8 cellular contexts compared by ENCODE assay signal in the genomic region with DNA sequence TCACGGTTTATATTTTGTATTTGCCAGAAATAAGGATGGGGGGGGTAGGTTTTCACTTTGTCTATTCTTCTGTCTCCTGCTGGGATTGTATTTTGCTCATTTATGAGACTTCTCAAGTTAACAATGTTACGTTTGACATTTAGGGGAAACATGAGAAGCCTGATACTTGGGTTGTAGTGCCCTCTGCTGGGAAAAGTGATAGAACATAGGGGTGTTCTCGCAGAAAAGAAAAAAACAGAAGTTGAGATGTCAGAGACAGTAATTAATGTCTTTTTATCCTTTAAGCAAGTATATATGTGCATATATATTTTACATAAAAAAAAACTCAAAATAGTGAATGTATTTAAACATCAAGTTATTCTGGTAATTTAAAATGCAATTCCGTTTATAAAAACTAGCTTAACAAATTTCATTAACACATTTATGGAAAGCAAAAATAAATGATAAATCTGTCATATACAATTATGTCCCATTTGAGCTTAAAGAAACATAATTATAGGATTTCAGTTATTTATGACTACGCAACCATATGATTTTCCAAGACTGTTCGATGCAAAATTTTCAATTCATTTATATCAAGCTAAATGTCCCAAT. TPM values are rescaled to one million over a fixed set of nuclear protein-coding genes. Genes with fewer than 3 reads are reported as not detected.
DNase-seq lines count a peak whose midpoint lies in the region; ATAC-seq and TF ChIP-seq lines count a peak whose summit lies in the region.

No MANE protein-coding gene starts in this region.

- CTCF ChIA-PET in MCF 10A (lab: Yijun Ruan, JAX) (interaction anchor here (0.6 to 6.6 kb wide), 36 partner anchors 9 to 687 kb away, joined by 3 to 86 read pairs (median 4); no protein-coding TSS in a partner anchor), Panc1 (lab: Charles Lee) (no interaction called here)

- H3K4me3 ChIP-seq in breast epithelium (no peak overlapping the region), Panc1 (ENCODE audit: low read depth in 2 of 2, low read length in 2 of 2) (no peak overlapping the region), choroid plexus epithelial cell (ENCODE audit: low read depth, low read length) (no peak overlapping the region)

- H3K4me3 Mint-ChIP-seq in MCF 10A (ENCODE audit: unreplicated experiment) (no peak overlapping the region), mesothelial cell of epicardium (no peak overlapping the region)

- H3K9me3 ChIP-seq in breast epithelium (no peaks in the 10 kb centered on the region), Panc1 (ENCODE audit: control insufficient read depth, insufficient read depth, low read depth, low read length) (no peaks in the 10 kb centered on the region)

- H3K27ac Mint-ChIP-seq in MCF 10A (ENCODE audit: low read depth, unreplicated experiment) (no peak overlapping the region), mesothelial cell of epicardium (no peak overlapping the region)

- H3K4me1 ChIP-seq in breast epithelium: no peaks in the 10 kb centered on the region
- H3K4me1 ChIP-seq in Panc1 (ENCODE audit: control insufficient read depth, insufficient read depth, low read length): no peaks in the 10 kb centered on the region

- TF ChIP-seq POLR2A in breast epithelium (IDR thresholded peaks at IDR 0.05): no peak

- ATAC-seq in GM21576 (IDR thresholded peaks at IDR 0.05; ENCODE audit: unreplicated experiment) (peak; percentile 88), Panc1 (0 out of 2 replicates have a peak, but pooled peaks have one; percentile 65)

- BruUV-seq in MCF 10A (replicated peaks; lab: Mats Ljungman, UMichigan) (no TSS peak), Panc1 (replicated peaks; lab: Mats Ljungman, UMichigan) (no TSS peak)

- H3K36me3 Mint-ChIP-seq in MCF 10A (ENCODE audit: insufficient read depth, unreplicated experiment) (peaks cover 6% of the 10 kb centered on the region), mesothelial cell of epicardium (peaks cover 9% of the 10 kb centered on the region)

- H3K36me3 ChIP-seq in breast epithelium (no peaks in the 10 kb centered on the region), Panc1 (ENCODE audit: control insufficient read depth, insufficient read depth, low read length) (no peaks in the 10 kb centered on the region)

- peaks cover 1% of the 10 kb centered on the region for H3K4me1 Mint-ChIP-seq in MCF 10A (ENCODE audit: insufficient read depth, unreplicated experiment)
- H3K4me1 Mint-ChIP-seq in mesothelial cell of epicardium: peaks cover 14% of the 10 kb centered on the region

- peak; percentile 81 for DNase-seq in MCF 10A (ENCODE audit: unreplicated experiment)
- no peak for DNase-seq in breast epithelium (ENCODE audit: low spot score in 2 of 2)
- DNase-seq in Kasumi-1 (lab: John Stamatoyannopoulos, UW): peak; percentile 81 to 89
- peak; percentile 25 for DNase-seq in Panc1 (ENCODE audit: low read depth, low spot score)
- peak; percentile 78 for DNase-seq in choroid plexus epithelial cell (ENCODE audit: low read depth)
- peak in 1 of 2 experiments; percentile 49 for DNase-seq in mesothelial cell of epicardium (ENCODE audit: low spot score in 2 of 2, unreplicated experiment in 2 of 2)
- DNase-seq in effector CD4-positive, alpha-beta T cell: no peak

- no peaks in the 10 kb centered on the region for H3K9me3 Mint-ChIP-seq in MCF 10A (ENCODE audit: unreplicated experiment)
- H3K9me3 Mint-ChIP-seq in mesothelial cell of epicardium: peaks cover 17% of the 10 kb centered on the region

- no peaks in the 10 kb centered on the region for H3K27me3 ChIP-seq in breast epithelium
- H3K27me3 ChIP-seq in Panc1 (ENCODE audit: control insufficient read depth, insufficient read depth, low read length): no peaks in the 10 kb centered on the region

- H3K27me3 Mint-ChIP-seq in MCF 10A (ENCODE audit: insufficient read depth, unreplicated experiment) (no peaks in the 10 kb centered on the region), mesothelial cell of epicardium (ENCODE audit: low read depth) (no peaks in the 10 kb centered on the region)

- H3K27ac ChIP-seq in breast epithelium (no peak overlapping the region), Panc1 (ENCODE audit: low read length) (no peak overlapping the region)

- TF ChIP-seq CTCF in MCF 10A (IDR thresholded peaks at IDR 0.05; ENCODE audit: unreplicated experiment) (peak; percentile 50), breast epithelium (IDR thresholded peaks at IDR 0.05) (peak in 1 of 3 donors; percentile 36), Panc1 (IDR thresholded peaks at IDR 0.05) (peak; percentile 56; the same call in 1 of the 2 replicates), choroid plexus epithelial cell (conservative IDR thresholded peaks at IDR 0.05; ENCODE audit: low read depth, low read length) (peak; percentile 71), mesothelial cell of epicardium (IDR thresholded peaks at IDR 0.05; ENCODE audit: unreplicated experiment) (peak; percentile 73)

- POLR2A ChIA-PET in MCF 10A (lab: Yijun Ruan, JAX): interaction anchor here (0.6 to 0.7 kb wide), 2 partner anchors 8 to 524 kb away, joined by 3 read pairs; no protein-coding TSS in a partner anchor
- POLR2A ChIA-PET in Panc1 (lab: Charles Lee): no interaction called here

- in situ Hi-C loops in Panc1 (cut with HindIII; ENCODE audit: low pct_unique_long_range_greater_than_20kb, low sequenced_read_pairs): no loop called here

- intact Hi-C loops in MCF 10A (cut with micrococcal nuclease) (loop anchor here (1.0 to 10.0 kb wide), 6 partner anchors 187 to 631 kb away; a partner anchor contains a TSS), breast epithelium (cut with DNase I; ENCODE audit: low total_unique reads) (no loop called here), Panc1 (cut with micrococcal nuclease; ENCODE audit: unreplicated experiment) (loop anchor here (2.0 to 5.0 kb wide), 3 partner anchors 187 to 628 kb away; a partner anchor contains a TSS)

RNA-seq across cellular contexts. Expression of a gene that starts 46.0 kb away (rescaled TPM):
- total RNA-seq in MCF 10A (2022): not detected in 2 replicates
- not detected for total RNA-seq in breast epithelium
- total RNA-seq in Panc1 (2021; ENCODE audit: unreplicated experiment): not detected
- polyA plus RNA-seq in Panc1 (2012; ENCODE audit: insufficient read length): not detected
- 0.86 to 1.1 TPM (median 0.95 TPM) in 3 replicates for total RNA-seq in mesothelial cell of epicardium

Comparison
In these comparisons a context has a peak if more than half of its experiments do, and no peak if none do; other contexts are left out.
1. DNase-seq: peak in MCF 10A (single experiment), Kasumi-1 (2 of 2), Panc1 (single experiment) and choroid plexus epithelial cell (single experiment); none in breast epithelium (0 of 2) and effector CD4-positive, alpha-beta T cell (single experiment).